In the genomic region with DNA sequence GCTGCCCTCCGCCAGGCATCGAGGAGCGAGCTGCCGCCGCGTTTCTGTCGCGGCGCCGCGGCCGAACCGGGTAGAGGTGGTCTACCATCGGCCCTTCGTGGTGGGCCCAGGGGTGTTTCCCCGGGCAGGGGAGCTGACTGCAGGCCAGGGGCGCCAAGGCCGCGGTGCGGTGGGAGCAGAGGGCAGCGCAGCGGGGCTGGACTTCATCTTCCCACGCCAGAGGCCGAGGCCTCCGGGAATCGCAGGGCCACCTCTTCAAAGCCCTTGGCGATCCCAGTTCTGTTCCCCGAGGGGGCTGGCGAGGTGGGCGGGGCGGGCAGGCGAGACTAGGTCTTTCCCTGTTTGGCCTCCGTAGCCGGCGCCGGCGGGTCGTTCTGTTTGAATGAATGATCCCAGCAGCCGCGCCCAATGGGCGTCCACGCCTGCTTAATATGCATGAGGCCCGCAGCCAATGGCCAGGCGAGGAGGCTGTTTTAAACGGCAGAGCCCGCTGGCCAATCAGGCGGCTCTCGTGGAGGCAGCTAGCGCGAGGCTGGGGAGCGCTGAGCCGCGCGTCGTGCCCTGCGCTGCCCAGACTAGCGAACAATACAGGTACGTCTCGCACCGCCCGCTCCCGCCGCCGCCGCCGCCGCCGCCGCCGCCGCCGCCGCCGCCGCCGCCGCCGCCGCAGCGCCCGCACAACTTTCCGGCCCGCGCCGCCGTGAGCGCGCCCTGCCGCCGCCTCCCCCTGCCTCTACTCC, we compare ENCODE assay signal across 8 cellular contexts. TPM values are rescaled to one million over a fixed set of nuclear protein-coding genes. Genes with fewer than 3 reads are reported as not detected.
DNase-seq lines count a peak whose midpoint lies in the region; ATAC-seq, FAIRE-seq and TF ChIP-seq lines count a peak whose summit lies in the region.

A gene (plus strand): TSS at position 550 of the 740 bp plus-strand sequence. CDS start 2,265 bp downstream, outside the sequence.

- H3K36me3 ChIP-seq in pancreas (no peaks in the 10 kb centered on the region), tibial artery (no peaks in the 10 kb centered on the region)

- WGBS in pancreas, 2 donors: 1 to 38% methylated on average over 44 to 69 of the region's 90 CpGs

- POLR2A ChIA-PET in GM10248 (lab: Yijun Ruan, JAX): no interaction called here

- H3K27me3 ChIP-seq in pancreas (no peaks in the 10 kb centered on the region), tibial artery (no peaks in the 10 kb centered on the region)

- H3K9me3 ChIP-seq in pancreas (no peaks in the 10 kb centered on the region), tibial artery (peaks cover 0 to 1% (median 0%) of the 10 kb centered on the region in 3 donors)

- H3K4me1 Mint-ChIP-seq in activated naive CD4-positive, alpha-beta T cell treated with anti-CD3 and anti-CD28 coated beads, Interleukin-2, amount 50 U/mL, for 24 hours: peaks cover 5% of the 10 kb centered on the region

- H3K4me1 ChIP-seq in pancreas (no peaks in the 10 kb centered on the region), tibial artery (peaks cover 0 to 5% (median 0%) of the 10 kb centered on the region in 4 donors)

- H3K9me3 Mint-ChIP-seq in activated naive CD4-positive, alpha-beta T cell treated with anti-CD3 and anti-CD28 coated beads, Interleukin-2, amount 50 U/mL, for 24 hours: no peaks in the 10 kb centered on the region

- intact Hi-C loops in Right ventricle myocardium inferior (cut with DNase I) (loop anchor here (10.0 kb wide), 1 partner anchor 218 kb away; no protein-coding TSS in a partner anchor), pancreas (cut with DNase I) (no loop called here), tibial artery (cut with DNase I; ENCODE audit: low total_unique reads) (no loop called here)

- H3K4me3 ChIP-seq in pancreas: peak within 1 kb of the TSS; percentile 31 to 54 (median 44)
- H3K4me3 ChIP-seq in tibial artery: peak within 1 kb of the TSS; percentile 52 to 62

- H3K27ac ChIP-seq in pancreas: peak within 1 kb of the TSS in 3 of 4 donors; percentile 52 to 67 (median 67)
- no peak within 1 kb of the TSS for H3K27ac ChIP-seq in tibial artery

- H3K36me3 Mint-ChIP-seq in activated naive CD4-positive, alpha-beta T cell treated with anti-CD3 and anti-CD28 coated beads, Interleukin-2, amount 50 U/mL, for 24 hours: no peaks in the 10 kb centered on the region

- H3K27me3 Mint-ChIP-seq in activated naive CD4-positive, alpha-beta T cell treated with anti-CD3 and anti-CD28 coated beads, Interleukin-2, amount 50 U/mL, for 24 hours: peaks cover 6% of the 10 kb centered on the region

- H3K4me3 Mint-ChIP-seq in activated naive CD4-positive, alpha-beta T cell treated with anti-CD3 and anti-CD28 coated beads, Interleukin-2, amount 50 U/mL, for 24 hours: peak within 1 kb of the TSS; percentile 77

- CTCF ChIA-PET in GM10248 (lab: Yijun Ruan, JAX): interaction anchor here (1.1 kb wide), 1 partner anchor 211 kb away, joined by 4 read pairs; no protein-coding TSS in a partner anchor

- peak; percentile 89 for DNase-seq in GM10248 (ENCODE audit: extremely low spot score)
- DNase-seq in NCI-H1048 (lab: John Stamatoyannopoulos, UW): peak; percentile 79
- peak; percentile 95 for DNase-seq in Right ventricle myocardium inferior (ENCODE audit: missing footprints)
- DNase-seq in pancreas: peak; percentile 79 to 94 (median 84)
- DNase-seq in tibial artery: peak; percentile 76 to 79

- TF ChIP-seq CTCF in GM10248 (IDR thresholded peaks at IDR 0.05; ENCODE audit: control extremely low read depth, extremely low read depth, low read depth, missing control alignments): no peak
- TF ChIP-seq CTCF in pancreas (IDR thresholded peaks at IDR 0.05): no peak
- TF ChIP-seq CTCF in tibial artery (IDR thresholded peaks at IDR 0.05): no peak

- no peak for FAIRE-seq in pancreas (lab: Jason Lieb, UNC)

- peak; percentile 95 for ATAC-seq in HG02588 (IDR thresholded peaks at IDR 0.05; ENCODE audit: unreplicated experiment)
- peak; percentile 100 for ATAC-seq in SK-N-SH treated with all-trans-retinoic acid at 6 μM for 48 hours
- ATAC-seq in Right ventricle myocardium inferior: peak; percentile 93
- peak; percentile 98 to 99 (median 99) for ATAC-seq in pancreas

- H3K27ac Mint-ChIP-seq in activated naive CD4-positive, alpha-beta T cell treated with anti-CD3 and anti-CD28 coated beads, Interleukin-2, amount 50 U/mL, for 24 hours: no peak within 1 kb of the TSS

TF ChIP-seq in SK-N-SH treated with all-trans-retinoic acid at 6 μM for 48 hours, 23 proteins besides CTCF, POLR2A, EP300 and RAD21:
- TF ChIP-seq RARB (CRISPR knock-in tag; IDR thresholded peaks at IDR 0.05) (no peak), ZNF70 (CRISPR knock-in tag; IDR thresholded peaks at IDR 0.05) (no peak), CSDC2 (CRISPR knock-in tag; IDR thresholded peaks at IDR 0.05) (no peak), ZFP3 (CRISPR knock-in tag; IDR thresholded peaks at IDR 0.05) (no peak), GLIS3 (CRISPR knock-in tag; IDR thresholded peaks at IDR 0.05) (no peak), ZFP30 (CRISPR knock-in tag; IDR thresholded peaks at IDR 0.05) (no peak), BACH2 (CRISPR knock-in tag; IDR thresholded peaks at IDR 0.05; ENCODE audit: borderline replicate concordance) (no peak), ZC3H10 (CRISPR knock-in tag; IDR thresholded peaks at IDR 0.05) (no peak), TCF4 (CRISPR knock-in tag; IDR thresholded peaks at IDR 0.05; ENCODE audit: borderline replicate concordance) (no peak), ZNF8 (CRISPR knock-in tag; IDR thresholded peaks at IDR 0.05) (no peak), ESRRG (CRISPR knock-in tag; IDR thresholded peaks at IDR 0.05) (no peak), OSR1 (CRISPR knock-in tag; IDR thresholded peaks at IDR 0.05) (no peak), ARNTL (CRISPR knock-in tag; IDR thresholded peaks at IDR 0.05; ENCODE audit: borderline replicate concordance, low read depth) (no peak), PPARA (CRISPR knock-in tag; IDR thresholded peaks at IDR 0.05; ENCODE audit: borderline replicate concordance) (no peak)
- TF ChIP-seq, protein P1, sequence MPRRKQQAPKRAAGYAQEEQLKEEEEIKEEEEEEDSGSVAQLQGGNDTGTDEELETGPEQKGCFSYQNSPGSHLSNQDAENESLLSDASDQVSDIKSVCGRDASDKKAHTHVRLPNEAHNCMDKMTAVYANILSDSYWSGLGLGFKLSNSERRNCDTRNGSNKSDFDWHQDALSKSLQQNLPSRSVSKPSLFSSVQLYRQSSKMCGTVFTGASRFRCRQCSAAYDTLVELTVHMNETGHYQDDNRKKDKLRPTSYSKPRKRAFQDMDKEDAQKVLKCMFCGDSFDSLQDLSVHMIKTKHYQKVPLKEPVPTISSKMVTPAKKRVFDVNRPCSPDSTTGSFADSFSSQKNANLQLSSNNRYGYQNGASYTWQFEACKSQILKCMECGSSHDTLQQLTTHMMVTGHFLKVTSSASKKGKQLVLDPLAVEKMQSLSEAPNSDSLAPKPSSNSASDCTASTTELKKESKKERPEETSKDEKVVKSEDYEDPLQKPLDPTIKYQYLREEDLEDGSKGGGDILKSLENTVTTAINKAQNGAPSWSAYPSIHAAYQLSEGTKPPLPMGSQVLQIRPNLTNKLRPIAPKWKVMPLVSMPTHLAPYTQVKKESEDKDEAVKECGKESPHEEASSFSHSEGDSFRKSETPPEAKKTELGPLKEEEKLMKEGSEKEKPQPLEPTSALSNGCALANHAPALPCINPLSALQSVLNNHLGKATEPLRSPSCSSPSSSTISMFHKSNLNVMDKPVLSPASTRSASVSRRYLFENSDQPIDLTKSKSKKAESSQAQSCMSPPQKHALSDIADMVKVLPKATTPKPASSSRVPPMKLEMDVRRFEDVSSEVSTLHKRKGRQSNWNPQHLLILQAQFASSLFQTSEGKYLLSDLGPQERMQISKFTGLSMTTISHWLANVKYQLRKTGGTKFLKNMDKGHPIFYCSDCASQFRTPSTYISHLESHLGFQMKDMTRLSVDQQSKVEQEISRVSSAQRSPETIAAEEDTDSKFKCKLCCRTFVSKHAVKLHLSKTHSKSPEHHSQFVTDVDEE (CRISPR knock-in tag; IDR thresholded peaks at IDR 0.05): no peak
- TF ChIP-seq, protein P2, sequence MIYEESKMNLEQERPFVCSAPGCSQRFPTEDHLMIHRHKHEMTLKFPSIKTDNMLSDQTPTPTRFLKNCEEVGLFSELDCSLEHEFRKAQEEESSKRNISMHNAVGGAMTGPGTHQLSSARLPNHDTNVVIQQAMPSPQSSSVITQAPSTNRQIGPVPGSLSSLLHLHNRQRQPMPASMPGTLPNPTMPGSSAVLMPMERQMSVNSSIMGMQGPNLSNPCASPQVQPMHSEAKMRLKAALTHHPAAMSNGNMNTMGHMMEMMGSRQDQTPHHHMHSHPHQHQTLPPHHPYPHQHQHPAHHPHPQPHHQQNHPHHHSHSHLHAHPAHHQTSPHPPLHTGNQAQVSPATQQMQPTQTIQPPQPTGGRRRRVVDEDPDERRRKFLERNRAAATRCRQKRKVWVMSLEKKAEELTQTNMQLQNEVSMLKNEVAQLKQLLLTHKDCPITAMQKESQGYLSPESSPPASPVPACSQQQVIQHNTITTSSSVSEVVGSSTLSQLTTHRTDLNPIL (CRISPR knock-in tag; IDR thresholded peaks at IDR 0.05; ENCODE audit: low read depth): no peak
TF ChIP-seq in SK-N-SH treated with all-trans-retinoic acid at 6 μM for 48 hours: peak in this region for 0.

RNA-seq across cellular contexts. Expression of the gene that starts here (rescaled TPM):
- total RNA-seq in Right ventricle myocardium inferior (7.8 TPM), pancreas (10 to 100 TPM in 2 of 6 donors, 1 to 10 TPM in 4; 3.9 to 12.8 (median 5.5) TPM)
- 10 to 100 TPM in 1 of 2 donors, 1 to 10 TPM in 1; 9.5 to 17.4 TPM for polyA plus RNA-seq in pancreas

Comparison
In these comparisons a context has a peak if more than half of its experiments do, and no peak if none do; other contexts are left out.
1. H3K27ac ChIP-seq: peak in pancreas (3 of 4); none in tibial artery (0 of 2).
2. Peak in every context shown above with its lines, with median percentiles within 50 percentile points of each other: DNase-seq and ATAC-seq.